In genomic region chr6:8944548-8944947, GRCh38 we compare ENCODE assay signal across 18 cellular contexts.
"Had no signal": no experiment of that assay in that cellular context is flagged by ENCODE, and none has a peak within 500 bp of the region (broad histone marks: within the 10 kb centered on the region; RNA-seq: fewer than 3 reads in every experiment).

No MANE protein-coding gene starts in this region.

- H3K9me3 ChIP-seq: ascending aorta, esophagus muscularis mucosa, heart right ventricle, ovary, right lobe of liver, testis, upper lobe of left lung had no signal

- DNase-seq: activated CD4-positive, alpha-beta T cell treated with anti-CD3 and anti-CD28 coated beads, Interleukin-2, amount 50 U/mL, for 48 hours; activated gamma-delta T cell; heart right ventricle; naive thymus-derived CD4-positive, alpha-beta T cell; ovary; right lobe of liver; small intestine; stimulated activated CD4-positive, alpha-beta T cell treated with anti-CD3 and anti-CD28 coated beads, Interleukin-4, amount 100 ng/mL, for 24 hours; testis; upper lobe of left lung had no signal

- H3K4me1 ChIP-seq: ascending aorta, esophagus muscularis mucosa, heart right ventricle, testis, upper lobe of left lung had no signal

- H3K27ac Mint-ChIP-seq: activated naive CD4-positive, alpha-beta T cell treated with anti-CD3 and anti-CD28 coated beads, Interleukin-2, amount 50 U/mL, for 24 hours; memory B cell; naive thymus-derived CD4-positive, alpha-beta T cell; stimulated activated effector memory CD8-positive, alpha-beta T cell treated with anti-CD3 and anti-CD28 coated beads, Interleukin-12 subunit alpha, Interleukin-12 subunit beta, amount 100 ng/mL, for 72 hours had no signal

- H3K36me3 Mint-ChIP-seq: activated naive CD4-positive, alpha-beta T cell treated with anti-CD3 and anti-CD28 coated beads, Interleukin-2, amount 50 U/mL, for 24 hours; memory B cell; naive thymus-derived CD4-positive, alpha-beta T cell; stimulated activated effector memory CD8-positive, alpha-beta T cell treated with anti-CD3 and anti-CD28 coated beads, Interleukin-12 subunit alpha, Interleukin-12 subunit beta, amount 100 ng/mL, for 72 hours had no signal

- H3K36me3 ChIP-seq: ascending aorta, esophagus muscularis mucosa, heart right ventricle, ovary, right lobe of liver, upper lobe of left lung had no signal

- H3K4me1 Mint-ChIP-seq: activated naive CD4-positive, alpha-beta T cell treated with anti-CD3 and anti-CD28 coated beads, Interleukin-2, amount 50 U/mL, for 24 hours; memory B cell; naive thymus-derived CD4-positive, alpha-beta T cell; stimulated activated effector memory CD8-positive, alpha-beta T cell treated with anti-CD3 and anti-CD28 coated beads, Interleukin-12 subunit alpha, Interleukin-12 subunit beta, amount 100 ng/mL, for 72 hours had no signal

- H3K27me3 ChIP-seq: ascending aorta, esophagus muscularis mucosa, heart right ventricle, ovary, right lobe of liver, testis, upper lobe of left lung had no signal

- H3K4me3 Mint-ChIP-seq: activated naive CD4-positive, alpha-beta T cell treated with anti-CD3 and anti-CD28 coated beads, Interleukin-2, amount 50 U/mL, for 24 hours; memory B cell; naive thymus-derived CD4-positive, alpha-beta T cell; stimulated activated effector memory CD8-positive, alpha-beta T cell treated with anti-CD3 and anti-CD28 coated beads, Interleukin-12 subunit alpha, Interleukin-12 subunit beta, amount 100 ng/mL, for 72 hours had no signal

- H3K4me3 ChIP-seq: ascending aorta, coronary artery, esophagus muscularis mucosa, heart right ventricle, ovary, right lobe of liver, testis, upper lobe of left lung had no signal

- FAIRE-seq: endometrium, small intestine, TTC549 had no signal

- H3K27me3 Mint-ChIP-seq: activated naive CD4-positive, alpha-beta T cell treated with anti-CD3 and anti-CD28 coated beads, Interleukin-2, amount 50 U/mL, for 24 hours; memory B cell had no signal

- H3K27ac ChIP-seq: ascending aorta, coronary artery, esophagus muscularis mucosa, heart right ventricle, ovary, right lobe of liver, testis, upper lobe of left lung had no signal

- ATAC-seq: heart right ventricle; naive thymus-derived CD4-positive, alpha-beta T cell; right lobe of liver; stimulated activated effector memory CD8-positive, alpha-beta T cell treated with anti-CD3 and anti-CD28 coated beads, Interleukin-12 subunit alpha, Interleukin-12 subunit beta, amount 100 ng/mL, for 72 hours had no signal

- H3K9me3 Mint-ChIP-seq: activated naive CD4-positive, alpha-beta T cell treated with anti-CD3 and anti-CD28 coated beads, Interleukin-2, amount 50 U/mL, for 24 hours; memory B cell; naive thymus-derived CD4-positive, alpha-beta T cell; stimulated activated effector memory CD8-positive, alpha-beta T cell treated with anti-CD3 and anti-CD28 coated beads, Interleukin-12 subunit alpha, Interleukin-12 subunit beta, amount 100 ng/mL, for 72 hours had no signal
